ENCODE assay signal across 1 cellular context in the genomic region with DNA sequence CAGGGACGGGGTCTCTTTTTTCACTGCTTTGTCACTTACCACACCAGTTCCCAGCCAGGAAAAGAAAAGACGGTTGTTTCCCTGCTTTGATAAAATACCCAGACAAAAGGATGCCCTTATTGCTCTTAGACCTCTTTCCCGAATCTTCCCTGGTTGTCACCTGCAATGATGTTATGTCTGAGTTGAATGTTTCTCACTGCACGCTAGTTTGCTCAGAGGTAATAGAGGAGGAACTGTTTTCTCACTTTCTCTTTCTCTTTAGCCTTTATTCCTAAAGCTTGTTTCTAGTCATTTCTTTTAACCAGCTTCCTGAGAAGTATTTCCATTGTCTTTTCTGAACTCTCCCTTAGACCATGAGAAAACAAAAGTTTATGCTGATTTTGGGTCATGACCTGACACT.
TF ChIP-seq lines count a peak whose summit lies in the region.

No MANE protein-coding gene starts in this region.

TF ChIP-seq in GM12878, 131 proteins besides CTCF, POLR2A, EP300 and RAD21 (continued from another document):
- TF ChIP-seq JUNB (IDR thresholded peaks at IDR 0.05) (0 out of 2 replicates have a peak, but pooled peaks have one; percentile 9), BHLHE40 (IDR thresholded peaks at IDR 0.05; ENCODE audit: borderline replicate concordance in 1 of 2, low read depth in 2 of 2, low read length in 1 of 2) (peak; percentile 9 to 23; a peak in 2 of 4 replicates), BMI1 (IDR thresholded peaks at IDR 0.05; ENCODE audit: borderline replicate concordance) (no peak), POLR2AphosphoS5 (IDR thresholded peaks at IDR 0.05; ENCODE audit: low read length) (0 out of 2 replicates have a peak, but pooled peaks have one; percentile 21)
